Comparison of ENCODE assay signal across 9 cellular contexts in genomic region chr1:203682401-203683383, GRCh38. TPM values are rescaled to one million over a fixed set of nuclear protein-coding genes. Genes with fewer than 3 reads are reported as not detected.
DNase-seq lines count a peak whose midpoint lies in the region; ATAC-seq lines count a peak whose summit lies in the region.
"Had no signal": no experiment of that assay in that cellular context is flagged by ENCODE, and none has a peak within 500 bp of the region (broad histone marks: within the 10 kb centered on the region; RNA-seq: fewer than 3 reads in every experiment).

No MANE protein-coding gene starts in this region.

- peak overlapping the region; percentile 52 for H3K27ac ChIP-seq in rectal smooth muscle tissue (ENCODE audit: low read depth, low read length)

- H3K36me3 Mint-ChIP-seq in activated naive CD8-positive, alpha-beta T cell treated with anti-CD3 and anti-CD28 coated beads for 36 hours = peaks cover 5% of the 10 kb centered on the region

- H3K27me3 ChIP-seq in rectal smooth muscle tissue (ENCODE audit: control insufficient read depth, insufficient read depth, low read length) = no peaks in the 10 kb centered on the region

- H3K4me1 Mint-ChIP-seq in activated naive CD8-positive, alpha-beta T cell treated with anti-CD3 and anti-CD28 coated beads for 36 hours = peaks cover 20% of the 10 kb centered on the region

- ATAC-seq in GM18861 (IDR thresholded peaks at IDR 0.05; ENCODE audit: unreplicated experiment) (no peak), GM18511 (IDR thresholded peaks at IDR 0.05; ENCODE audit: unreplicated experiment) (no peak)

- no peak overlapping the region for H3K4me3 ChIP-seq in rectal smooth muscle tissue (ENCODE audit: low read length)

- DNase-seq in DMS53 treated with DMSO at 0.1 percent for 48 hours (lab: John Stamatoyannopoulos, UW; ENCODE audit: unreplicated experiment) (peak; percentile 13), OCI-M1 (lab: John Stamatoyannopoulos, UW) (peak; percentile 51), NCI-H526 (lab: John Stamatoyannopoulos, UW) (no peak), cerebellum (ENCODE audit: low spot score) (no peak)
- DNase-seq in activated naive CD8-positive, alpha-beta T cell treated with anti-CD3 and anti-CD28 coated beads for 36 hours = peak; percentile 50
- DNase-seq: NCI-H1105 treated with DMSO at 0.1 percent for 48 hours had no signal

- peak overlapping the region; percentile 26 for H3K27ac Mint-ChIP-seq in activated naive CD8-positive, alpha-beta T cell treated with anti-CD3 and anti-CD28 coated beads for 36 hours

- H3K9me3 Mint-ChIP-seq in activated naive CD8-positive, alpha-beta T cell treated with anti-CD3 and anti-CD28 coated beads for 36 hours = no peaks in the 10 kb centered on the region

- no peaks in the 10 kb centered on the region for H3K27me3 Mint-ChIP-seq in activated naive CD8-positive, alpha-beta T cell treated with anti-CD3 and anti-CD28 coated beads for 36 hours

- peaks cover 8% of the 10 kb centered on the region for H3K36me3 ChIP-seq in rectal smooth muscle tissue (ENCODE audit: control insufficient read depth, insufficient read depth, low read length)

- H3K4me3 Mint-ChIP-seq in activated naive CD8-positive, alpha-beta T cell treated with anti-CD3 and anti-CD28 coated beads for 36 hours = peak overlapping the region; percentile 60

- no peak overlapping the region for H3K9ac ChIP-seq in rectal smooth muscle tissue (ENCODE audit: low read length)

- peaks cover 28% of the 10 kb centered on the region for H3K4me1 ChIP-seq in rectal smooth muscle tissue (ENCODE audit: control insufficient read depth, insufficient read depth, low read length)

RNA-seq across cellular contexts. Expression of gene ATP2B4, which starts 56.1 kb away (rescaled TPM):
- 1 to 10 TPM; 5.3 to 6.4 TPM for total RNA-seq in activated naive CD8-positive, alpha-beta T cell treated with anti-CD3 and anti-CD28 coated beads for 36 hours
- 53.0 TPM for total RNA-seq in cerebellum

Comparison
In these comparisons a context has a peak if more than half of its experiments do, and no peak if none do; other contexts are left out.
1. DNase-seq: peak in DMS53 treated with DMSO at 0.1 percent for 48 hours (single experiment), OCI-M1 (single experiment) and activated naive CD8-positive, alpha-beta T cell treated with anti-CD3 and anti-CD28 coated beads for 36 hours (single experiment); none in NCI-H526 (0 of 2) and cerebellum (single experiment).